17 cellular contexts compared by ENCODE assay signal in genomic region chrX:142977128-142977914, GRCh38. TPM values are rescaled to one million over a fixed set of nuclear protein-coding genes. Genes with fewer than 3 reads are reported as not detected.
DNase-seq lines count a peak whose midpoint lies in the region; ATAC-seq and TF ChIP-seq lines count a peak whose summit lies in the region.
"Had no signal": no experiment of that assay in that cellular context is flagged by ENCODE, and none has a peak within 500 bp of the region (broad histone marks: within the 10 kb centered on the region; RNA-seq: fewer than 3 reads in every experiment).

No MANE protein-coding gene starts in this region.

- no peaks in the 10 kb centered on the region for H3K4me1 Mint-ChIP-seq in activated CD8-positive, alpha-beta memory T cell treated with anti-CD3 and anti-CD28 coated beads, Interleukin-2, amount 10 ng/mL, durations not matched to agents 7 days and 5 days

- H3K9me3 ChIP-seq in sigmoid colon = no peaks in the 10 kb centered on the region

- H3K27ac Mint-ChIP-seq in activated CD8-positive, alpha-beta memory T cell treated with anti-CD3 and anti-CD28 coated beads, Interleukin-2, amount 10 ng/mL, durations not matched to agents 7 days and 5 days = no peak overlapping the region
- H3K27ac Mint-ChIP-seq: activated T-helper 1 cell treated with anti-CD3 and anti-CD28 coated beads, Interleukin-12 subunit alpha, Interleukin-12 subunit beta, Interleukin-2, Interleukin-4 antibody, amounts not matched to agents 30 ng/mL and 10 ng/mL and 1 ng/mL, durations not matched to agents 14 hours and 24 hours and 36 hours had no signal

- ATAC-seq in GM18867 (IDR thresholded peaks at IDR 0.05; ENCODE audit: unreplicated experiment) (peak; percentile 90), GM21619 (IDR thresholded peaks at IDR 0.05; ENCODE audit: unreplicated experiment) (peak; percentile 91), HG03196 (IDR thresholded peaks at IDR 0.05; ENCODE audit: unreplicated experiment) (peak; percentile 92)
- ATAC-seq in activated CD8-positive, alpha-beta memory T cell treated with anti-CD3 and anti-CD28 coated beads, Interleukin-2, amount 10 ng/mL, durations not matched to agents 7 days and 5 days = no peak
- ATAC-seq: foreskin keratinocyte had no signal

- no peaks in the 10 kb centered on the region for H3K36me3 Mint-ChIP-seq in activated CD8-positive, alpha-beta memory T cell treated with anti-CD3 and anti-CD28 coated beads, Interleukin-2, amount 10 ng/mL, durations not matched to agents 7 days and 5 days

- CTCF ChIA-PET in activated CD8-positive, alpha-beta memory T cell treated with anti-CD3 and anti-CD28 coated beads, Interleukin-2, amount 10 ng/mL, durations not matched to agents 7 days and 5 days (lab: Charles Lee) = no interaction called here

- WGBS in sigmoid colon, 2 donors = 64 to 67% methylated on average over 6 of the region's 6 CpGs

- no peak overlapping the region for H3K4me3 Mint-ChIP-seq in activated CD8-positive, alpha-beta memory T cell treated with anti-CD3 and anti-CD28 coated beads, Interleukin-2, amount 10 ng/mL, durations not matched to agents 7 days and 5 days
- H3K4me3 Mint-ChIP-seq: activated T-helper 1 cell treated with anti-CD3 and anti-CD28 coated beads, Interleukin-12 subunit alpha, Interleukin-12 subunit beta, Interleukin-2, Interleukin-4 antibody, amounts not matched to agents 30 ng/mL and 10 ng/mL and 1 ng/mL, durations not matched to agents 14 hours and 24 hours and 36 hours had no signal

- H3K36me3 ChIP-seq in sigmoid colon = no peaks in the 10 kb centered on the region
- H3K36me3 ChIP-seq: spleen had no signal

- no peak for TF ChIP-seq CTCF in sigmoid colon (IDR thresholded peaks at IDR 0.05)

- H3K9me3 Mint-ChIP-seq in activated CD8-positive, alpha-beta memory T cell treated with anti-CD3 and anti-CD28 coated beads, Interleukin-2, amount 10 ng/mL, durations not matched to agents 7 days and 5 days (ENCODE audit: low read depth) = peaks cover 3% of the 10 kb centered on the region
- H3K9me3 Mint-ChIP-seq: activated T-helper 1 cell treated with anti-CD3 and anti-CD28 coated beads, Interleukin-12 subunit alpha, Interleukin-12 subunit beta, Interleukin-2, Interleukin-4 antibody, amounts not matched to agents 30 ng/mL and 10 ng/mL and 1 ng/mL, durations not matched to agents 14 hours and 24 hours and 36 hours had no signal

- no peaks in the 10 kb centered on the region for H3K27me3 ChIP-seq in sigmoid colon
- H3K27me3 ChIP-seq: foreskin keratinocyte, spleen had no signal

- TF ChIP-seq EP300 in sigmoid colon (IDR thresholded peaks at IDR 0.05) = no peak

- no peak overlapping the region for H3K4me3 ChIP-seq in sigmoid colon
- H3K4me3 ChIP-seq: spleen had no signal

- no peak for TF ChIP-seq POLR2A in sigmoid colon (IDR thresholded peaks at IDR 0.05)

- DNase-seq in SKM-1 treated with dmso at 0.1 percent for 144 hours (lab: John Stamatoyannopoulos, UW; ENCODE audit: unreplicated experiment) (peak; percentile 61), SW480 (ENCODE audit: low spot score) (no peak), NCI-H510A (lab: John Stamatoyannopoulos, UW) (no peak), sigmoid colon (no peak)
- no peak for DNase-seq in activated CD8-positive, alpha-beta memory T cell treated with anti-CD3 and anti-CD28 coated beads, Interleukin-2, amount 10 ng/mL, durations not matched to agents 7 days and 5 days
- DNase-seq: DMS79, foreskin keratinocyte, mammary epithelial cell, NCI-H446, spleen had no signal

- intact Hi-C loops in sigmoid colon (cut with DNase I) = no loop called here

- no peaks in the 10 kb centered on the region for H3K4me1 ChIP-seq in sigmoid colon
- H3K4me1 ChIP-seq: foreskin keratinocyte, spleen had no signal

- no peaks in the 10 kb centered on the region for H3K27me3 Mint-ChIP-seq in activated CD8-positive, alpha-beta memory T cell treated with anti-CD3 and anti-CD28 coated beads, Interleukin-2, amount 10 ng/mL, durations not matched to agents 7 days and 5 days

- no peak overlapping the region for H3K27ac ChIP-seq in sigmoid colon
- H3K27ac ChIP-seq: foreskin keratinocyte, HL-60 had no signal

RNA-seq across cellular contexts. Expression of gene SPANXN4, which starts 48.4 kb away (rescaled TPM):
- not detected for total RNA-seq in activated CD8-positive, alpha-beta memory T cell treated with anti-CD3 and anti-CD28 coated beads, Interleukin-2, amount 10 ng/mL, durations not matched to agents 7 days and 5 days
- total RNA-seq in sigmoid colon = not detected
- polyA plus RNA-seq in sigmoid colon = not detected
- total RNA-seq: activated T-helper 1 cell treated with anti-CD3 and anti-CD28 coated beads, Interleukin-12 subunit alpha, Interleukin-12 subunit beta, Interleukin-2, Interleukin-4 antibody, amounts not matched to agents 30 ng/mL and 10 ng/mL and 1 ng/mL, durations not matched to agents 14 hours and 24 hours and 36 hours; cerebellum; foreskin keratinocyte; mammary epithelial cell; spleen; subcutaneous adipose tissue had no signal
- polyA plus RNA-seq: foreskin keratinocyte, mammary epithelial cell, spleen had no signal
